In the genomic region with DNA sequence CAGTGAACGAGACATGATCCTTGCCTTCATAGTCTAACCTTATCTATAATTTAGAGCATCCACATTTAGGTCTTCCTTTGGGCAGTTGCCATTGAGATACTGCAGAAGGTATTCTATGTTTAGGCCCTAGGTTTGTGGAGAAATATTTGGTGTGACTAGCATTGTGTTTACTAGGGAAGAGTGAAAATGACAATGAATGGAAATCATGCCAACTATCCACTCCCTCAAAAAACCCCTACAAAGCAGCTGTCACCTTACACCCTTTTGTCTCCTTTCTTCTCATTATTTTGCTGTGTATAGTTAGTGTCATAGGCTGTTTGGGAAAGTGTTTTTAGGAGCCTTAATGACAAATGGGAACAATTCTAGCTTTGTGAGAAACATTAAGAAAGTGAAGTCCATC, we compare ENCODE assay signal across 1 cellular context.
TF ChIP-seq lines count a peak whose summit lies in the region.

No MANE protein-coding gene starts in this region.

TF ChIP-seq in HepG2, 621 proteins besides CTCF, POLR2A, EP300 and RAD21 (continued from another document):
- no peak for TF ChIP-seq ZNF251 (CRISPR knock-in tag; IDR thresholded peaks at IDR 0.05)
- no peak for TF ChIP-seq ZNF710 (CRISPR knock-in tag; IDR thresholded peaks at IDR 0.05; ENCODE audit: borderline replicate concordance)
- TF ChIP-seq, protein P1, sequence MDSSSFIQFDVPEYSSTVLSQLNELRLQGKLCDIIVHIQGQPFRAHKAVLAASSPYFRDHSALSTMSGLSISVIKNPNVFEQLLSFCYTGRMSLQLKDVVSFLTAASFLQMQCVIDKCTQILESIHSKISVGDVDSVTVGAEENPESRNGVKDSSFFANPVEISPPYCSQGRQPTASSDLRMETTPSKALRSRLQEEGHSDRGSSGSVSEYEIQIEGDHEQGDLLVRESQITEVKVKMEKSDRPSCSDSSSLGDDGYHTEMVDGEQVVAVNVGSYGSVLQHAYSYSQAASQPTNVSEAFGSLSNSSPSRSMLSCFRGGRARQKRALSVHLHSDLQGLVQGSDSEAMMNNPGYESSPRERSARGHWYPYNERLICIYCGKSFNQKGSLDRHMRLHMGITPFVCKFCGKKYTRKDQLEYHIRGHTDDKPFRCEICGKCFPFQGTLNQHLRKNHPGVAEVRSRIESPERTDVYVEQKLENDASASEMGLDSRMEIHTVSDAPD (CRISPR knock-in tag; IDR thresholded peaks at IDR 0.05) = no peak
- no peak for TF ChIP-seq SNAPC4 (CRISPR knock-in tag; IDR thresholded peaks at IDR 0.05)
- TF ChIP-seq PHF5A (CRISPR knock-in tag; IDR thresholded peaks at IDR 0.05; ENCODE audit: low read depth, unreplicated experiment) = no peak
- no peak for TF ChIP-seq ETV5 (CRISPR knock-in tag; IDR thresholded peaks at IDR 0.05; ENCODE audit: borderline replicate concordance)
- no peak for TF ChIP-seq ZFP36 (IDR thresholded peaks at IDR 0.05; ENCODE audit: borderline replicate concordance, low read depth, low read length, partially characterized antibody)
- no peak for TF ChIP-seq ZFX (CRISPR knock-in tag; IDR thresholded peaks at IDR 0.05; ENCODE audit: low read depth)
- no peak for TF ChIP-seq ZNF503 (CRISPR knock-in tag; IDR thresholded peaks at IDR 0.05)
